ENCODE assay signal across 8 cellular contexts in genomic region chr18:12948055-12948804, GRCh38. TPM values are rescaled to one million over a fixed set of nuclear protein-coding genes. Genes with fewer than 3 reads are reported as not detected.
A peak's percentile ranks its signal among the peaks of the same experiment; 100 is the strongest.
DNase-seq lines count a peak whose midpoint lies in the region; ATAC-seq and TF ChIP-seq lines count a peak whose summit lies in the region.

No MANE protein-coding gene starts in this region.

- DNase-seq in Daoy (ENCODE audit: low read depth) (peak; percentile 93), RPMI8226 (peak; percentile 97), fibroblast of pulmonary artery (ENCODE audit: low read depth) (peak; percentile 97)
- peak; percentile 96 for DNase-seq in activated T-helper 2 cell treated with anti-CD3 and anti-CD28 coated beads, Interferon-gamma antibody, Interleukin-2, Interleukin-4, amounts not matched to agents 10 μg/mL and 5 μg/mL and 100 μg/mL, durations not matched to agents 14 hours and 24 hours and 36 hours (ENCODE audit: low spot score)
- peak; percentile 99 for DNase-seq in natural killer cell treated with Interleukin-12 subunit alpha and Interleukin-12 subunit beta and Interleukin-15 and Interleukin-18, amount 100 ng/mL, for 72 hours (ENCODE audit: low spot score)
- DNase-seq in stimulated activated naive CD4-positive, alpha-beta T cell (lab: John Stamatoyannopoulos, UW) = peak; percentile 97 to 99 (median 97)

- peaks cover 40% of the 10 kb centered on the region for H3K36me3 Mint-ChIP-seq in activated T-helper 2 cell treated with anti-CD3 and anti-CD28 coated beads, Interferon-gamma antibody, Interleukin-2, Interleukin-4, amounts not matched to agents 10 μg/mL and 5 μg/mL and 100 μg/mL, durations not matched to agents 14 hours and 24 hours and 36 hours (ENCODE audit: low read depth)
- peaks cover 5% of the 10 kb centered on the region for H3K36me3 Mint-ChIP-seq in natural killer cell treated with Interleukin-12 subunit alpha and Interleukin-12 subunit beta and Interleukin-15 and Interleukin-18, amount 100 ng/mL, for 72 hours

- H3K9me3 Mint-ChIP-seq in activated T-helper 2 cell treated with anti-CD3 and anti-CD28 coated beads, Interferon-gamma antibody, Interleukin-2, Interleukin-4, amounts not matched to agents 10 μg/mL and 5 μg/mL and 100 μg/mL, durations not matched to agents 14 hours and 24 hours and 36 hours = no peaks in the 10 kb centered on the region
- no peaks in the 10 kb centered on the region for H3K9me3 Mint-ChIP-seq in natural killer cell treated with Interleukin-12 subunit alpha and Interleukin-12 subunit beta and Interleukin-15 and Interleukin-18, amount 100 ng/mL, for 72 hours

- H3K9me3 ChIP-seq in KOPT-K1 (ENCODE audit: insufficient read depth, low read length, poor library complexity, severe bottlenecking) = peaks cover 4% of the 10 kb centered on the region

- TF ChIP-seq CTCF in fibroblast of pulmonary artery (IDR thresholded peaks at IDR 0.05; ENCODE audit: low read length, missing control alignments) = no peak

- peak overlapping the region; percentile 99 for H3K27ac Mint-ChIP-seq in activated T-helper 2 cell treated with anti-CD3 and anti-CD28 coated beads, Interferon-gamma antibody, Interleukin-2, Interleukin-4, amounts not matched to agents 10 μg/mL and 5 μg/mL and 100 μg/mL, durations not matched to agents 14 hours and 24 hours and 36 hours
- peak overlapping the region; percentile 91 for H3K27ac Mint-ChIP-seq in natural killer cell treated with Interleukin-12 subunit alpha and Interleukin-12 subunit beta and Interleukin-15 and Interleukin-18, amount 100 ng/mL, for 72 hours

- H3K27me3 Mint-ChIP-seq in activated T-helper 2 cell treated with anti-CD3 and anti-CD28 coated beads, Interferon-gamma antibody, Interleukin-2, Interleukin-4, amounts not matched to agents 10 μg/mL and 5 μg/mL and 100 μg/mL, durations not matched to agents 14 hours and 24 hours and 36 hours (ENCODE audit: low read depth) = no peaks in the 10 kb centered on the region
- H3K27me3 Mint-ChIP-seq in natural killer cell treated with Interleukin-12 subunit alpha and Interleukin-12 subunit beta and Interleukin-15 and Interleukin-18, amount 100 ng/mL, for 72 hours = no peaks in the 10 kb centered on the region

- peaks cover 28% of the 10 kb centered on the region for H3K4me1 Mint-ChIP-seq in activated T-helper 2 cell treated with anti-CD3 and anti-CD28 coated beads, Interferon-gamma antibody, Interleukin-2, Interleukin-4, amounts not matched to agents 10 μg/mL and 5 μg/mL and 100 μg/mL, durations not matched to agents 14 hours and 24 hours and 36 hours (ENCODE audit: low read depth)
- peaks cover 26 to 30% of the 10 kb centered on the region in 2 donors for H3K4me1 Mint-ChIP-seq in natural killer cell treated with Interleukin-12 subunit alpha and Interleukin-12 subunit beta and Interleukin-15 and Interleukin-18, amount 100 ng/mL, for 72 hours (ENCODE audit: low read depth in 2 of 2)

- peak overlapping the region; percentile 87 for H3K4me3 Mint-ChIP-seq in activated T-helper 2 cell treated with anti-CD3 and anti-CD28 coated beads, Interferon-gamma antibody, Interleukin-2, Interleukin-4, amounts not matched to agents 10 μg/mL and 5 μg/mL and 100 μg/mL, durations not matched to agents 14 hours and 24 hours and 36 hours (ENCODE audit: low read depth)
- H3K4me3 Mint-ChIP-seq in natural killer cell treated with Interleukin-12 subunit alpha and Interleukin-12 subunit beta and Interleukin-15 and Interleukin-18, amount 100 ng/mL, for 72 hours = peak overlapping the region; percentile 99

- peak; percentile 60 for ATAC-seq in GM21825 (IDR thresholded peaks at IDR 0.05; ENCODE audit: unreplicated experiment)
- peak; percentile 92 for ATAC-seq in natural killer cell treated with Interleukin-12 subunit alpha and Interleukin-12 subunit beta and Interleukin-15 and Interleukin-18, amount 100 ng/mL, for 72 hours

- H3K4me3 ChIP-seq in fibroblast of pulmonary artery (replicated peaks; ENCODE audit: low read depth, low read length) = peak overlapping the region; percentile 66

- H3K36me3 ChIP-seq in KOPT-K1 (ENCODE audit: insufficient read depth, low read length) = peaks cover 38% of the 10 kb centered on the region

- intact Hi-C loops in activated T-helper 2 cell treated with anti-CD3 and anti-CD28 coated beads, Interferon-gamma antibody, Interleukin-2, Interleukin-4, amounts not matched to agents 10 μg/mL and 5 μg/mL and 100 μg/mL, durations not matched to agents 14 hours and 24 hours and 36 hours (cut with micrococcal nuclease) = loop anchor here (1.0 to 5.0 kb wide), 6 partner anchors 43 to 779 kb away; partner anchors contain the start of genes AFG3L2, CEP192, FAM210A and PSMG2

- peak overlapping the region; percentile 85 for H3K27ac ChIP-seq in KOPT-K1 (ENCODE audit: low read depth, low read length, poor library complexity, severe bottlenecking)

RNA-seq across cellular contexts. Expression of gene SEH1L, which starts 0.4 kb away (rescaled TPM):
- 57.8 and 125 TPM in 2 replicates for total RNA-seq in Daoy (2014; rRNA removed; shearing (Covaris generic))
- total RNA-seq in activated T-helper 2 cell treated with anti-CD3 and anti-CD28 coated beads, Interferon-gamma antibody, Interleukin-2, Interleukin-4, amounts not matched to agents 10 μg/mL and 5 μg/mL and 100 μg/mL, durations not matched to agents 14 hours and 24 hours and 36 hours = 112 and 115 TPM in 2 replicates
- 100 to 1,000 TPM in 1 of 2 donors, 10 to 100 TPM in 1; 67.2 to 102 TPM for total RNA-seq in natural killer cell treated with Interleukin-12 subunit alpha and Interleukin-12 subunit beta and Interleukin-15 and Interleukin-18, amount 100 ng/mL, for 72 hours

RNA-seq across cellular contexts. Expression of gene CEP192, which starts 42.9 kb away (rescaled TPM):
- total RNA-seq in Daoy (2014; rRNA removed; shearing (Covaris generic)) = 18.6 and 20.7 TPM in 2 replicates
- total RNA-seq in activated T-helper 2 cell treated with anti-CD3 and anti-CD28 coated beads, Interferon-gamma antibody, Interleukin-2, Interleukin-4, amounts not matched to agents 10 μg/mL and 5 μg/mL and 100 μg/mL, durations not matched to agents 14 hours and 24 hours and 36 hours = 37.2 and 37.4 TPM in 2 replicates
- 10 to 100 TPM; 32.2 to 49.2 TPM for total RNA-seq in natural killer cell treated with Interleukin-12 subunit alpha and Interleukin-12 subunit beta and Interleukin-15 and Interleukin-18, amount 100 ng/mL, for 72 hours

Comparison
In these comparisons a context has a peak if more than half of its experiments do, and no peak if none do; other contexts are left out.
1. Peak in every context shown above with its lines: DNase-seq, ATAC-seq, H3K4me3 ChIP-seq and H3K27ac ChIP-seq.